In the genomic region with DNA sequence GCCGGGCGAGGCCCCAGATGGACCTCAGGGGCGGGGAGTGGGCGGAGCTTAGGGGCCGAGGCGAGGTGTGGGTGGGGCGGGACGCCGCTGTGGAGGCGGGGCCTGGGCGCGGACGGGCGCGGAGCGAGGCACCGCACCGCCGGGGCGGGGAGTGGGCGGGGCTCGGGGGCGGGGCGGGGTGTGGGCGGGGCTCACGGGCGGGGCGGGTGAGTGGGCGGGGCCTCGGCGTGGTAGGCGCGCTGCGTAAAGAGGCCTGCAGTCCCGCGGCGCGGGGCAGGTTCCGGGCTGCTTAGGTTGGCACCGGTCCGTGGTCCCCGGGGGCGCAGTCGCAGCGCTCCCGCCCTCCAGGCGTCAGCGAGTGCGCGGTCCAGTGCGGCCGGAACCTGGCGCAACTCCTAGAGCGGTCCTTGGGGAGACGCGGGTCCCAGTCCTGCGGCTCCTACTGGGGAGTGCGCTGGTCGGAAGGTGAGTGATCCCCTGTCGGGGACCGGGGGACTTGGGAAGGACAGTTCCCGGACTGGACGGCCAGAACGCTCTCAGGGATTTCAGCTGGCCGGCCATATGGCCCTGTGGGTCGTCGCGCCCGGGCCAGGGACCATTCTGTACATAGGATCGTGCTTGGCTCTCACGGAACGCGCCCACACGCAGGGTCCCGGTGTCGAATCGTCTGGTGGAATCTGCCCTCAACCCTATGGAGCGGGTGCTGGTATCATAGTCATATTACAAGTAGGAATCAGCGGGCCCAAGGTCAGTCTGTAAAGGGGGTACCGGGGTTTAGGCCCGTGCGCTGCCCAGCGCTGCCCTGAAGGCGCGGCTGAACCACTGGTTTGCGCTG, we compare ENCODE assay signal across 8 cellular contexts. TPM values are rescaled to one million over a fixed set of nuclear protein-coding genes. Genes with fewer than 3 reads are reported as not detected.
DNase-seq lines count a peak whose midpoint lies in the region; ATAC-seq and TF ChIP-seq lines count a peak whose summit lies in the region.

A gene with protein sequence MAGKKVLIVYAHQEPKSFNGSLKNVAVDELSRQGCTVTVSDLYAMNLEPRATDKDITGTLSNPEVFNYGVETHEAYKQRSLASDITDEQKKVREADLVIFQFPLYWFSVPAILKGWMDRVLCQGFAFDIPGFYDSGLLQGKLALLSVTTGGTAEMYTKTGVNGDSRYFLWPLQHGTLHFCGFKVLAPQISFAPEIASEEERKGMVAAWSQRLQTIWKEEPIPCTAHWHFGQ (plus strand): TSS at position 274 of the 835 bp plus-strand sequence. CDS start 6,659 bp downstream, outside the sequence.

- H4K91ac ChIP-seq in mesenchymal stem cell (ENCODE audit: low read length) = no peak within 1 kb of the TSS

- peaks cover 9% of the 10 kb centered on the region for H3K4me1 ChIP-seq in mesenchymal stem cell (ENCODE audit: control insufficient read depth, insufficient read depth, low read depth, low read length)

- no peak within 1 kb of the TSS for H2BK5ac ChIP-seq in mesenchymal stem cell (ENCODE audit: low read depth, low read length, poor library complexity, severe bottlenecking)

- POLR2A ChIA-PET in activated CD8-positive, alpha-beta memory T cell treated with anti-CD3 and anti-CD28 coated beads for 36 hours (lab: Charles Lee) = interaction anchor here (0.6 to 1.7 kb wide), 7 partner anchors 24 to 234 kb away, joined by 3 to 6 read pairs (median 4); a partner anchor contains a TSS

- ATAC-seq in GM19372 (IDR thresholded peaks at IDR 0.05; ENCODE audit: low read depth, unreplicated experiment) = peak; percentile 69
- peak; percentile 51 for ATAC-seq in HG03520 (IDR thresholded peaks at IDR 0.05; ENCODE audit: unreplicated experiment)
- ATAC-seq in effector memory CD8-positive, alpha-beta T cell (replicated peaks) = peak; percentile 75

- peak within 1 kb of the TSS; percentile 96 for H2AFZ ChIP-seq in mesenchymal stem cell (ENCODE audit: low read depth, low read length)

- H3K23ac ChIP-seq in mesenchymal stem cell (ENCODE audit: low read length in 2 of 2) = peak within 1 kb of the TSS in 1 of 2 experiments; percentile 98

- H3K4me2 ChIP-seq in mesenchymal stem cell (ENCODE audit: low read length, poor library complexity, severe bottlenecking) = peak within 1 kb of the TSS; percentile 100

- TF ChIP-seq CTCF in CD14-positive monocyte (IDR thresholded peaks at IDR 0.05) = no peak

- H3K36me3 ChIP-seq in mesenchymal stem cell (ENCODE audit: control insufficient read depth in 1 of 2, insufficient read depth in 2 of 2, low read depth in 1 of 2, low read length in 2 of 2) = peaks cover 3 to 7% of the 10 kb centered on the region in 2 experiments

- H3K9me3 ChIP-seq in mesenchymal stem cell (ENCODE audit: control insufficient read depth, low read length) = no peaks in the 10 kb centered on the region

- peak within 1 kb of the TSS; percentile 7 for H4K8ac ChIP-seq in mesenchymal stem cell (ENCODE audit: low read length)

- DNase-seq in CD14-positive monocyte (ENCODE audit: low spot score) = peak; percentile 78
- DNase-seq in NK-92 treated with Interleukin-12 subunit alpha and Interleukin-12 subunit beta, amount 100 ng/mL, for 24 hours (lab: John Stamatoyannopoulos, UW) = peak; percentile 90
- peak; percentile 84 to 86 (median 84) for DNase-seq in effector memory CD8-positive, alpha-beta T cell
- no peak for DNase-seq in mesenchymal stem cell
- peak; percentile 79 for DNase-seq in stimulated activated CD8-positive, alpha-beta memory T cell treated with anti-CD3 and anti-CD28 coated beads, Interleukin-12 subunit alpha, Interleukin-12 subunit beta, amount 100 ng/mL, for 24 hours (ENCODE audit: extremely low read depth)

- H3K27me3 Mint-ChIP-seq in CD14-positive monocyte (ENCODE audit: low read depth in 3 of 3) = peaks cover 0 to 5% (median 3%) of the 10 kb centered on the region in 3 donors
- H3K27me3 Mint-ChIP-seq in effector memory CD8-positive, alpha-beta T cell = no peaks in the 10 kb centered on the region

- no peak within 1 kb of the TSS for H3K27ac ChIP-seq in mesenchymal stem cell (ENCODE audit: low read length, poor library complexity, severe bottlenecking)

- H2BK12ac ChIP-seq in mesenchymal stem cell (ENCODE audit: low read length in 2 of 2) = peak within 1 kb of the TSS in 1 of 2 experiments; percentile 31

- H3K14ac ChIP-seq in mesenchymal stem cell (ENCODE audit: low read length in 2 of 2) = peak within 1 kb of the TSS in 1 of 2 experiments; percentile 97

- intact Hi-C loops in CD14-positive monocyte (cut with micrococcal nuclease) = loop anchor here (2.0 to 10.0 kb wide), 3 partner anchors 53 to 255 kb away; a partner anchor contains a TSS

- no peak within 1 kb of the TSS for H2AK5ac ChIP-seq in mesenchymal stem cell (ENCODE audit: low read length, severe bottlenecking)

- no peak within 1 kb of the TSS for H2BK120ac ChIP-seq in mesenchymal stem cell (ENCODE audit: low read depth, low read length)

- peak within 1 kb of the TSS; percentile 77 to 91 for H3K4me3 ChIP-seq in mesenchymal stem cell (ENCODE audit: insufficient read depth in 1 of 2, low read depth in 1 of 2, low read length in 2 of 2)

- CTCF ChIA-PET in activated CD8-positive, alpha-beta memory T cell treated with anti-CD3 and anti-CD28 coated beads for 36 hours (lab: Charles Lee) = interaction anchor here (0.7 to 2.6 kb wide), 11 partner anchors 9 to 121 kb away, joined by 3 to 7 read pairs (median 4); no protein-coding TSS in a partner anchor

- H3K4me1 Mint-ChIP-seq in CD14-positive monocyte = peaks cover 32% of the 10 kb centered on the region
- peaks cover 18 to 20% of the 10 kb centered on the region in 2 donors for H3K4me1 Mint-ChIP-seq in effector memory CD8-positive, alpha-beta T cell (ENCODE audit: low read depth in 2 of 2)

- peaks cover 0 to 1% (median 0%) of the 10 kb centered on the region in 7 donors for H3K9me3 Mint-ChIP-seq in CD14-positive monocyte
- H3K9me3 Mint-ChIP-seq in effector memory CD8-positive, alpha-beta T cell = no peaks in the 10 kb centered on the region

- peaks cover 19 to 30% of the 10 kb centered on the region in 2 donors for H3K36me3 Mint-ChIP-seq in CD14-positive monocyte
- H3K36me3 Mint-ChIP-seq in effector memory CD8-positive, alpha-beta T cell (ENCODE audit: insufficient read depth) = peaks cover 21% of the 10 kb centered on the region

- H3K4ac ChIP-seq in mesenchymal stem cell (ENCODE audit: low read depth in 1 of 2, low read length in 2 of 2) = peak within 1 kb of the TSS in 1 of 2 experiments; percentile 61

- peak within 1 kb of the TSS; percentile 93 for H3K9ac ChIP-seq in mesenchymal stem cell (ENCODE audit: low read length)

- peak within 1 kb of the TSS; percentile 83 to 94 for H3K4me3 Mint-ChIP-seq in CD14-positive monocyte
- H3K4me3 Mint-ChIP-seq in effector memory CD8-positive, alpha-beta T cell = peak within 1 kb of the TSS; percentile 88 to 89

- peak within 1 kb of the TSS; percentile 70 for H2BK15ac ChIP-seq in mesenchymal stem cell (ENCODE audit: low read depth, poor library complexity, severe bottlenecking)

- H3K18ac ChIP-seq in mesenchymal stem cell (ENCODE audit: low read depth in 1 of 2, low read length in 2 of 2) = peak within 1 kb of the TSS; percentile 52 to 80

- no peaks in the 10 kb centered on the region for H3K27me3 ChIP-seq in mesenchymal stem cell (ENCODE audit: control insufficient read depth in 1 of 2, insufficient read depth in 1 of 2, low read length in 2 of 2)

- peak within 1 kb of the TSS; percentile 88 to 96 (median 91) for H3K27ac Mint-ChIP-seq in CD14-positive monocyte
- peak within 1 kb of the TSS; percentile 79 to 85 for H3K27ac Mint-ChIP-seq in effector memory CD8-positive, alpha-beta T cell

- 2% methylated on average over 60 of the region's 86 CpGs for WGBS in mesenchymal stem cell

- H3K79me1 ChIP-seq in mesenchymal stem cell (replicated peaks; ENCODE audit: low read length, poor library complexity, severe bottlenecking) = peaks cover 3% of the 10 kb centered on the region

RNA-seq across cellular contexts. Expression of the gene that starts here (rescaled TPM):
- 100 to 1,000 TPM; 146 to 281 TPM for polyA plus RNA-seq in CD14-positive monocyte
- total RNA-seq in activated CD8-positive, alpha-beta memory T cell treated with anti-CD3 and anti-CD28 coated beads for 36 hours = 10 to 100 TPM; 14.4 to 14.5 TPM
- 20.8 TPM for polyA plus RNA-seq in mesenchymal stem cell (2013, experiment 1 of 2)
- polyA plus RNA-seq in mesenchymal stem cell (2013, experiment 2 of 2) = 21.0 TPM
